ENCODE assay signal across 1 cellular context in the genomic region with DNA sequence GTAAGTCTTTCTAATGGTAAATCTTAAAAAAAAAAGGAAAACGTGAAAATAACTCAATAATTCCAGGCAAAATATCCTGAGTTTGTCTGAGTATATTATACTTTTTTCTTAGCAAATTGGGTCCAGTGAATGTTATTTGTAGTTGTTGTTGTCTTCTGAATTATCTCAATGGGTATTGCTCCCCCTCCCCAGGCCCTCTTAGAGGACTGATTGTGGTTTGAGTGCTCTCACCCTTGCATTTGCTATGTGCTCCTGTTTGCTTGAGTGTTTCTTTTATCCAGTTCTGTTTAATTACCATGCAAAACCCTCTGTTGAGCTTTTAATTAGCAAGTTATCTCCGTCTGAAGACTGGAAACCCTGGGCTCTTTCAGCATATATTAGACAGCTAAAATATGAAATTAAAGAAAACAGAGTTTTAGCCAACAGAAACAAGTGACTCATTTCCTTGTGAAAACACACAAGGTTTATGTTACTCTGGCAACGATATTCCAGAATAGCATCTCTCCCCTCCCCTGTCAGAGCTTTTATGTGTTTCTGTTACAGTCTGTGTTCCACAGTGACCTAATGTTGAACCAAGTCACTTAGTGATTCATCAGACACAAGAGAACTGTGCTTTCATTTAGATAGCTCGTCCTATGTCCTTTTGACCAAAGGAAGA.
TF ChIP-seq lines count a peak whose summit lies in the region.

No MANE protein-coding gene starts in this region.

TF ChIP-seq in IMR-90, 13 proteins besides CTCF, POLR2A, EP300 and RAD21 (continued from another document):
- peak; percentile 55; the same call in 1 of the 2 replicates for TF ChIP-seq MAZ (IDR thresholded peaks at IDR 0.05; ENCODE audit: borderline replicate concordance, low read depth, low read length)
- TF ChIP-seq CEBPB (IDR thresholded peaks at IDR 0.05; ENCODE audit: low read depth, low read length): no peak; the same call in 1 of the 2 replicates
- peak; percentile 96 for TF ChIP-seq FOS (IDR thresholded peaks at IDR 0.05; ENCODE audit: low read depth, low read length)
- TF ChIP-seq RFX5 (IDR thresholded peaks at IDR 0.05; ENCODE audit: low read depth, low read length): no peak
- no peak for TF ChIP-seq CHD1 (IDR thresholded peaks at IDR 0.05; ENCODE audit: low read depth, low read length)
TF ChIP-seq in IMR-90: peak in this region for 2.
